In the genomic region with DNA sequence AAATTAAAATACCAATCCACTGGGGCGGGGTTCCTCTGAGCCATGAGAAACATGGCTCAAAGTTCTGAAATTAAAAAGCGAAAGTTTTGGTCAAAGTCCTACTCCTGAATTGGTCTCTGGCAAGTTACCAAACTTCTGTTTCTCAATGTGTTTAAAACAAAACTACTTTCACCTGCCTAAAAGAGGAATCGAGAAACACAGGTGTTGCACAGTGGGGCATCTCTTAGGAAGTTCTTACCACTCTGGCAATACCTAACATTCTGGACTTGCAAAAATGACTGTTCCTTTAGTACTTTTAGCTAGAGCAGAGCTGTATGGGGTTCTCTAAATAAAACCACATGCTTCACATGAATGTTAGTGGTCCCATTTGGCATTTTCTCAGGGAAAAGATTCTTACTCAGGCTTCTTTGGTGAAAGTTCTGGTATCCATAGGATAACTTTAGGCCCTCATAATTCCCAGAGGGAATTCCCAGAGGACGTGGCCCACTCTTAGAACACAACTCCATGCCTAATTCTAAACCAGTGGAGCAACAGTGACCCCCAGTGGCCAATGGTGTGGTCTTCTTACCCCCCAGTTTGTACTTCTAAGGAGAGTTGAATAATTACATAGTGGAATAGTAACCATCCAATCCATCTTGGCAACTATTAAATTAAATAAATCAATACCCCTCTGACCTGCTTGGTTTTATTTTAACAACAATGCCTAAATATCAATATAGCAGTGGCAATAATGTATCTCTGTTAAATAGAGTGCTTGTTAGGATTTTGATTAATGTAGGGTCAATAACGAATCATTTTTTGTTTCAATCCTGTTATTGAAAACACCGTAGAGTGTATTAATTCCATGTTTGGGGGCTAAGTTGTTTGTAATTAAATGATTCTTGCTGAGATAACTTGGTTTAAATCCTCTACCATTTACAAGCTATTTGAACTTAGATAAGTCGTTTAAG, we compare ENCODE assay signal across 8 cellular contexts. TPM values are rescaled to one million over a fixed set of nuclear protein-coding genes. Genes with fewer than 3 reads are reported as not detected.
A peak's percentile ranks its signal among the peaks of the same experiment; 100 is the strongest.
DNase-seq lines count a peak whose midpoint lies in the region; ATAC-seq and TF ChIP-seq lines count a peak whose summit lies in the region.

No MANE protein-coding gene starts in this region.

- peak; percentile 78 for TF ChIP-seq CTCF in RWPE2 (IDR thresholded peaks at IDR 0.05; ENCODE audit: poor library complexity, severe bottlenecking)

- no peaks in the 10 kb centered on the region for H3K9me3 Mint-ChIP-seq in immature natural killer cell

- no peaks in the 10 kb centered on the region for H3K9me3 ChIP-seq in RWPE2 (ENCODE audit: severe bottlenecking)

- no peak overlapping the region for H3K4me3 Mint-ChIP-seq in immature natural killer cell

- no peak overlapping the region for H3K27ac Mint-ChIP-seq in immature natural killer cell

- no peaks in the 10 kb centered on the region for H3K4me1 ChIP-seq in RWPE2 (ENCODE audit: insufficient read depth, poor library complexity, severe bottlenecking)

- H3K27me3 ChIP-seq in RWPE2 (ENCODE audit: insufficient read depth, poor library complexity, severe bottlenecking) = peaks cover 3% of the 10 kb centered on the region

- H3K27me3 Mint-ChIP-seq in immature natural killer cell (ENCODE audit: low read depth in 3 of 3) = peaks cover 0 to 1% (median 1%) of the 10 kb centered on the region in 3 donors

- H3K4me3 ChIP-seq in RWPE2 (ENCODE audit: severe bottlenecking) = no peak overlapping the region

- DNase-seq in NCI-H2029 (lab: John Stamatoyannopoulos, UW) (peak; percentile 23), NCI-H2029 treated with DMSO at 0.1 percent for 48 hours (lab: John Stamatoyannopoulos, UW) (no peak), RWPE2 (ENCODE audit: low spot score) (no peak), anterior cingulate cortex (lab: John Stamatoyannopoulos, UW) (peak in 34 of 58 donors; percentile 2 to 66 (median 20)), immature natural killer cell (peak; percentile 28 to 37 (median 28))
- DNase-seq in stimulated activated CD4-positive, alpha-beta T cell treated with anti-CD3 and anti-CD28 coated beads, Interleukin-1b, Interleukin-23, amount 100 ng/mL, for 48 hours = peak; percentile 10

- H3K4me1 Mint-ChIP-seq in immature natural killer cell = no peaks in the 10 kb centered on the region

- no peaks in the 10 kb centered on the region for H3K36me3 Mint-ChIP-seq in immature natural killer cell

- H3K27ac ChIP-seq in RWPE2 (ENCODE audit: poor library complexity, severe bottlenecking) = no peak overlapping the region

- ATAC-seq in GM21381 (IDR thresholded peaks at IDR 0.05; ENCODE audit: unreplicated experiment) (peak; percentile 99), HG03565 (IDR thresholded peaks at IDR 0.05; ENCODE audit: unreplicated experiment) (peak; percentile 98), RWPE2 (ENCODE audit: low read depth) (peak; percentile 76)

- H3K36me3 ChIP-seq in RWPE2 (ENCODE audit: low read depth) = no peaks in the 10 kb centered on the region

RNA-seq across cellular contexts. Expression of gene BMP3, which starts 21.9 kb away (rescaled TPM):
- polyA plus RNA-seq in immature natural killer cell = under 1 TPM in 1 of 3 donors, not detected in 2; 0.10 TPM

Comparison
In these comparisons a context has a peak if more than half of its experiments do, and no peak if none do; other contexts are left out.
1. DNase-seq: peak in NCI-H2029 (single experiment), anterior cingulate cortex (34 of 58), immature natural killer cell (3 of 3) and stimulated activated CD4-positive, alpha-beta T cell treated with anti-CD3 and anti-CD28 coated beads, Interleukin-1b, Interleukin-23, amount 100 ng/mL, for 48 hours (single experiment); none in NCI-H2029 treated with DMSO at 0.1 percent for 48 hours (single experiment) and RWPE2 (single experiment).
2. Peak in every context shown above with its lines, with median percentiles within 50 percentile points of each other: ATAC-seq.